Comparison of ENCODE assay signal across 8 cellular contexts in the genomic region with DNA sequence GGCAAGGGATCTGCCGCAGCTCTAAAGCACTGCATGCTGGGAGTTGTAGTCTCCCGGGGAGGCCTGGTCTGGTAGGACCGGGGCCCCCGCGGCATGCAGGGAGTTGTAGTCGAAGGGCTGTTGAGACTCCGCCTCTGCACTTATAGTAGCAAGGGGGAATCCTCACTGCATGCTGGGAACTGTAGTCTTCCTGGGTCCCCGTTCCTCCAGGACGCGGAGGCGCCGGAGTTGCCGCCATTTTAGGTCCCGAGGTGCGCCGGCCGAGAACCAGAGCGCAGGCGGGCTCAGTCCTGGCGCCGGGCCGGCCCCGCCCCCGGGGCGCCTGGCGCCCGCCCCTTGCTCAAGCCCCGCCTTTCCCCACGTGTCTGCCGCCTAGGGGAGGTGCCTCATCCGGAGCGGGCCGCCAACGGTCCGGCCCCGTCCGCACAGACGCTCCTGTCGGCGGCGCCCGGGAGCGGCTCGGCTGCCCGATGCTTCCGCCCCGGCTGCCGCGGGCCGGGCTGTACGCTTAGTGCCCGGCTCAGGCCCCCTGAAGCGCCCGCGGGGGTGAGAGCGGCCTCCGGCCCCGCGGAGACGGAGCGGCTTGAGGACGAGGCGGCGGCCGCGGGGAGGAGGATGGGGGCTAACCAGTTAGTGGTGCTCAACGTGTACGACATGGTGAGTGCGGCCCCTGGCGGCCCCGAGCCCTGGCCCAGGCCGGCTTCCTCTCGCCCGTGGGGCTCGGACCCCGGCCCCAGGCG. TPM values are rescaled to one million over a fixed set of nuclear protein-coding genes. Genes with fewer than 3 reads are reported as not detected.
A peak's percentile ranks its signal among the peaks of the same experiment; 100 is the strongest.
DNase-seq lines count a peak whose midpoint lies in the region; ATAC-seq and TF ChIP-seq lines count a peak whose summit lies in the region.

Gene DESI2 (plus strand): TSS at position 428 of the 740 bp plus-strand sequence. CDS start 188 bp downstream, at position 616.

- peak within 1 kb of the TSS; percentile 86 for H3K4me3 Mint-ChIP-seq in activated B cell treated with CpG ODN at 0.5 μM for 24 hours

- H3K9me3 Mint-ChIP-seq in activated B cell treated with CpG ODN at 0.5 μM for 24 hours: no peaks in the 10 kb centered on the region

- TF ChIP-seq CTCF in AG10803 (conservative IDR thresholded peaks at IDR 0.05; ENCODE audit: low read length) (peak; percentile 35), activated B cell treated with CpG ODN at 0.5 μM for 24 hours (IDR thresholded peaks at IDR 0.05) (no peak), spleen (IDR thresholded peaks at IDR 0.05 in 8 of 11, conservative IDR thresholded peaks at IDR 0.05 in 3 of 11) (peak in 10 of 11 experiments; percentile 20 to 77 (median 54))

- DNase-seq in AG10803 (ENCODE audit: low read depth): peak; percentile 100
- peak; percentile 99 for DNase-seq in NCI-H345 (lab: John Stamatoyannopoulos, UW)
- DNase-seq in activated B cell treated with CpG ODN at 0.5 μM for 24 hours: peak; percentile 98
- peak; percentile 71 to 100 (median 99) for DNase-seq in caudate nucleus (lab: John Stamatoyannopoulos, UW)
- peak; percentile 99 for DNase-seq in inferior parietal cortex (ENCODE audit: extremely low spot score)
- peak; percentile 100 for DNase-seq in spleen

- no peaks in the 10 kb centered on the region for H3K27me3 Mint-ChIP-seq in activated B cell treated with CpG ODN at 0.5 μM for 24 hours

- TF ChIP-seq POLR2A in spleen (IDR thresholded peaks at IDR 0.05): peak; percentile 79 to 93 (median 91)

- no peaks in the 10 kb centered on the region for H3K27me3 ChIP-seq in spleen (replicated peaks in 1 of 7)

- H3K27ac ChIP-seq in caudate nucleus (ENCODE audit: low read depth, low read length): peak within 1 kb of the TSS; percentile 93
- H3K27ac ChIP-seq in spleen: peak within 1 kb of the TSS; percentile 74 to 98 (median 96)

- POLR2A ChIA-PET in activated B cell treated with CpG ODN at 0.5 μM for 24 hours (lab: Charles Lee): interaction anchor here (0.6 to 3.0 kb wide), 15 partner anchors 9 to 404 kb away, joined by 3 to 26 read pairs (median 5); partner anchors contain the start of gene CATSPERE

- ATAC-seq in GM19023 (IDR thresholded peaks at IDR 0.05; ENCODE audit: unreplicated experiment) (peak; percentile 94), HG03280 (IDR thresholded peaks at IDR 0.05; ENCODE audit: unreplicated experiment) (peak; percentile 94), activated B cell treated with CpG ODN at 0.5 μM for 24 hours (ENCODE audit: low read depth) (peak; percentile 91)

- intact Hi-C loops in activated B cell treated with CpG ODN at 0.5 μM for 24 hours (cut with micrococcal nuclease) (loop anchor here (1.0 to 2.0 kb wide), 10 partner anchors 12 to 1398 kb away; partner anchors contain the start of genes CEP170 and HNRNPU), spleen (cut with DNase I; ENCODE audit: low total_unique reads) (loop anchor here (5.0 kb wide), 1 partner anchor 196 kb away; no protein-coding TSS in a partner anchor)

- peaks cover 0 to 17% (median 2%) of the 10 kb centered on the region in 6 donors for H3K36me3 ChIP-seq in spleen

- H3K4me1 Mint-ChIP-seq in activated B cell treated with CpG ODN at 0.5 μM for 24 hours: peaks cover 18% of the 10 kb centered on the region

- 0 to 1% (median 0%) methylated on average over 24 to 77 of the region's 77 CpGs for WGBS in spleen, 5 donors

- H3K4me1 ChIP-seq in spleen: peaks cover 15 to 55% (median 36%) of the 10 kb centered on the region in 6 donors

- H3K27ac Mint-ChIP-seq in activated B cell treated with CpG ODN at 0.5 μM for 24 hours: peak within 1 kb of the TSS; percentile 88

- CTCF ChIA-PET in activated B cell treated with CpG ODN at 0.5 μM for 24 hours (lab: Charles Lee): interaction anchor here (1.0 to 2.4 kb wide), 4 partner anchors 29 to 144 kb away, joined by 3 to 10 read pairs (median 4); no protein-coding TSS in a partner anchor

- no peaks in the 10 kb centered on the region for H3K9me3 ChIP-seq in spleen

- H3K36me3 Mint-ChIP-seq in activated B cell treated with CpG ODN at 0.5 μM for 24 hours (ENCODE audit: low read depth): peaks cover 17% of the 10 kb centered on the region

- H3K4me3 ChIP-seq in AG10803 (ENCODE audit: low read length) (peak within 1 kb of the TSS; percentile 86), spleen (peak within 1 kb of the TSS; percentile 54 to 87 (median 72))

RNA-seq across cellular contexts. Expression of gene DESI2, which starts in this region (rescaled TPM):
- total RNA-seq in activated B cell treated with CpG ODN at 0.5 μM for 24 hours (24.2 and 25.8 TPM in 2 replicates), spleen (10 to 100 TPM; 18.6 to 30.3 (median 20.1) TPM)
- polyA plus RNA-seq in spleen: 1 to 10 TPM; 5.3 to 9.7 (median 8.4) TPM

Comparison
In these comparisons a context has a peak if more than half of its experiments do, and no peak if none do; other contexts are left out.
1. Peak in every context shown above with its lines: DNase-seq, ATAC-seq, H3K4me3 ChIP-seq and H3K27ac ChIP-seq.